19 cellular contexts compared by ENCODE assay signal in the genomic region with DNA sequence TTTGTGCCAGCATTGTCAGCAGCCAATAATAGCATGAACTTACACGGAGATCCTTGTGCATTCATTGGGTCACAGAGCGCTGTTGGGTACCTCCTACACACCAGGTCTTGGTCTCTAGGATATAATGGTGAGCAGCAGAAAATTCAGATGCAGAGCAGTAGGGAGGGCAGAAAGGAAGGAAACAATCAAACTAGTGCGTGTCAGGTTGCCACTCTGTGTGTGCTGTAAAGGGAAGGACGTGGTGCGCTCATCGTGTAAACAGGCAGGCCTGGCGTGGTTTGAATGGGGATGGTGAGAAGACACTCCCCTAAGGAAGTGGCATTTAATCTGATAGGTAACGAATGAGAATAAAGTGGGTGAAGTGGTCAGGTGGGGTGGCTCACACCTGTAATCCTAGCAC.
A peak's percentile ranks its signal among the peaks of the same experiment; 100 is the strongest.
DNase-seq lines count a peak whose midpoint lies in the region; ATAC-seq and TF ChIP-seq lines count a peak whose summit lies in the region.
"Had no signal": no experiment of that assay in that cellular context is flagged by ENCODE, and none has a peak within 500 bp of the region (broad histone marks: within the 10 kb centered on the region; RNA-seq: fewer than 3 reads in every experiment).

No MANE protein-coding gene starts in this region.

- H3K9me3 ChIP-seq in CD4-positive, alpha-beta memory T cell (ENCODE audit: control insufficient read depth in 1 of 2, low read length in 2 of 2) = no peaks in the 10 kb centered on the region
- H3K9me3 ChIP-seq: SK-N-SH had no signal

- peaks cover 0 to 11% (median 5%) of the 10 kb centered on the region in 4 donors for H3K4me1 Mint-ChIP-seq in CD4-positive, alpha-beta memory T cell
- H3K4me1 Mint-ChIP-seq: B cell, IgD-negative memory B cell had no signal

- DNase-seq in NCI-H2196 (lab: John Stamatoyannopoulos, UW; ENCODE audit: unreplicated experiment) (peak; percentile 36), NCI-H2196 treated with DMSO at 0.1 percent for 48 hours (lab: John Stamatoyannopoulos, UW; ENCODE audit: unreplicated experiment) (no peak), Kasumi-1 (lab: John Stamatoyannopoulos, UW) (peak; percentile 77 to 78), H7 (no peak), dorsolateral prefrontal cortex (no peak)
- peak in 1 of 5 donors; percentile 31 for DNase-seq in CD4-positive, alpha-beta memory T cell
- DNase-seq: DMS79, MV-4-11, NCI-H1930, NCI-H510A treated with DMSO at 0.1 percent for 48 hours, NCI-H774, SHP77, SK-N-SH had no signal

- H3K27ac Mint-ChIP-seq in CD4-positive, alpha-beta memory T cell = peak overlapping the region in 5 of 7 donors; percentile 8 to 80 (median 31)
- H3K27ac Mint-ChIP-seq: B cell, IgD-negative memory B cell had no signal

- no peaks in the 10 kb centered on the region for H3K27me3 Mint-ChIP-seq in CD4-positive, alpha-beta memory T cell
- H3K27me3 Mint-ChIP-seq: B cell, IgD-negative memory B cell had no signal

- no peaks in the 10 kb centered on the region for H3K36me3 ChIP-seq in CD4-positive, alpha-beta memory T cell (ENCODE audit: insufficient read depth, low read length)
- H3K36me3 ChIP-seq in H7 (replicated peaks; ENCODE audit: control insufficient read depth, insufficient read depth, low read length) = no peaks in the 10 kb centered on the region
- H3K36me3 ChIP-seq: HAP-1 had no signal

- H3K36me3 Mint-ChIP-seq in CD4-positive, alpha-beta memory T cell = peaks cover 5 to 7% of the 10 kb centered on the region in 2 donors
- H3K36me3 Mint-ChIP-seq: IgD-negative memory B cell had no signal

- no peak overlapping the region for H3K4me3 ChIP-seq in CD4-positive, alpha-beta memory T cell (ENCODE audit: low read length in 2 of 2)
- H3K4me3 ChIP-seq in H7 (ENCODE audit: insufficient read depth, low read depth, low read length) = no peak overlapping the region
- H3K4me3 ChIP-seq in dorsolateral prefrontal cortex = no peak overlapping the region
- H3K4me3 ChIP-seq: HAP-1 had no signal

- no peaks in the 10 kb centered on the region for H3K4me1 ChIP-seq in CD4-positive, alpha-beta memory T cell (ENCODE audit: insufficient read depth, low read length)
- H3K4me1 ChIP-seq: HAP-1 had no signal

- CTCF ChIA-PET in CD4-positive, alpha-beta memory T cell (lab: Charles Lee; ENCODE audit: partially characterized antibody) = no interaction called here

- no peaks in the 10 kb centered on the region for H3K27me3 ChIP-seq in CD4-positive, alpha-beta memory T cell (ENCODE audit: insufficient read depth, low read length)
- H3K27me3 ChIP-seq in H7 (ENCODE audit: control insufficient read depth, insufficient read depth, low read length) = no peaks in the 10 kb centered on the region
- H3K27me3 ChIP-seq in dorsolateral prefrontal cortex = peaks cover 0 to 2% (median 0%) of the 10 kb centered on the region in 45 donors

- TF ChIP-seq CTCF in VCaP (conservative IDR thresholded peaks at IDR 0.05) = no peak
- no peak for TF ChIP-seq CTCF in dorsolateral prefrontal cortex (IDR thresholded peaks at IDR 0.05 in 54 of 56, conservative IDR thresholded peaks at IDR 0.05 in 2 of 56; ENCODE audit: low read depth in 1 of 56, partially characterized antibody in 56 of 56)

- intact Hi-C loops in CD4-positive, alpha-beta memory T cell (cut with micrococcal nuclease) = no loop called here
- intact Hi-C loops in dorsolateral prefrontal cortex (cut with DNase I) = no loop called here

- POLR2A ChIA-PET in CD4-positive, alpha-beta memory T cell (lab: Charles Lee; ENCODE audit: partially characterized antibody) = interaction anchor here (1.6 kb wide), 1 partner anchor 21 kb away, joined by 5 read pairs; no protein-coding TSS in a partner anchor

- H3K4me3 Mint-ChIP-seq in CD4-positive, alpha-beta memory T cell = peak overlapping the region in 3 of 8 donors; percentile 17 to 65 (median 60)
- H3K4me3 Mint-ChIP-seq: B cell, IgD-negative memory B cell had no signal

- no peak for ATAC-seq in GM19463 (IDR thresholded peaks at IDR 0.05; ENCODE audit: unreplicated experiment)

- H3K27ac ChIP-seq in CD4-positive, alpha-beta memory T cell (ENCODE audit: low read depth, low read length) = no peak overlapping the region
- H3K27ac ChIP-seq in VCaP (peak overlapping the region; percentile 31), dorsolateral prefrontal cortex (no peak overlapping the region)
- H3K27ac ChIP-seq: HL-60 had no signal

- H3K9me3 Mint-ChIP-seq in CD4-positive, alpha-beta memory T cell = peaks cover 0 to 28% (median 14%) of the 10 kb centered on the region in 8 donors

Comparison
In these comparisons a context has a peak if more than half of its experiments do, and no peak if none do; other contexts are left out.
1. DNase-seq: peak in NCI-H2196 (single experiment) and Kasumi-1 (2 of 2); none in NCI-H2196 treated with DMSO at 0.1 percent for 48 hours (single experiment), H7 (single experiment) and dorsolateral prefrontal cortex (0 of 10).